25 cellular contexts compared by ENCODE assay signal in genomic region chr6:6923605-6924004, GRCh38.
"Had no signal": no experiment of that assay in that cellular context is flagged by ENCODE, and none has a peak within 500 bp of the region (broad histone marks: within the 10 kb centered on the region; RNA-seq: fewer than 3 reads in every experiment).

No MANE protein-coding gene starts in this region.

- ATAC-seq: HepG2, Right ventricle myocardium inferior, SK-N-SH treated with all-trans-retinoic acid at 6 μM for 48 hours had no signal

- H3K4me1 ChIP-seq: Peyer's patch had no signal

- H3K4me3 ChIP-seq: MG63, PC-9, Peyer's patch, SJCRH30 had no signal

- DNase-seq: IMR-90; Karpas-422; KG1; MG63; NCI-H1092; NCI-H1105 treated with DMSO at 0.1 percent for 48 hours; NCI-H1417 treated with DMSO at 0.1 percent for 48 hours; NCI-H146; NCI-H1694 treated with DMSO at 0.1 percent for 48 hours; NCI-H1930; NCI-H2081; NCI-H2107; NCI-H2227 treated with DMSO at 0.1 percent for 48 hours; NCI-H510A; NCI-H524 treated with DMSO at 0.1 percent for 48 hours; NCI-H69; NCI-H774; NK-92 treated with Interleukin-12 subunit alpha and Interleukin-12 subunit beta, amount 100 ng/mL, for 24 hours; PC-9; Peyer's patch; SHP77 treated with DMSO at 0.1 percent for 48 hours; SJCRH30 had no signal

- H3K9me3 ChIP-seq: Peyer's patch, SJCRH30 had no signal

- H3K27ac ChIP-seq: PC-9, Peyer's patch, SJCRH30 had no signal

- H3K36me3 ChIP-seq: MG63, Peyer's patch, SJCRH30 had no signal

- H3K27me3 ChIP-seq: MG63, Peyer's patch, SJCRH30 had no signal
